In the genomic region with DNA sequence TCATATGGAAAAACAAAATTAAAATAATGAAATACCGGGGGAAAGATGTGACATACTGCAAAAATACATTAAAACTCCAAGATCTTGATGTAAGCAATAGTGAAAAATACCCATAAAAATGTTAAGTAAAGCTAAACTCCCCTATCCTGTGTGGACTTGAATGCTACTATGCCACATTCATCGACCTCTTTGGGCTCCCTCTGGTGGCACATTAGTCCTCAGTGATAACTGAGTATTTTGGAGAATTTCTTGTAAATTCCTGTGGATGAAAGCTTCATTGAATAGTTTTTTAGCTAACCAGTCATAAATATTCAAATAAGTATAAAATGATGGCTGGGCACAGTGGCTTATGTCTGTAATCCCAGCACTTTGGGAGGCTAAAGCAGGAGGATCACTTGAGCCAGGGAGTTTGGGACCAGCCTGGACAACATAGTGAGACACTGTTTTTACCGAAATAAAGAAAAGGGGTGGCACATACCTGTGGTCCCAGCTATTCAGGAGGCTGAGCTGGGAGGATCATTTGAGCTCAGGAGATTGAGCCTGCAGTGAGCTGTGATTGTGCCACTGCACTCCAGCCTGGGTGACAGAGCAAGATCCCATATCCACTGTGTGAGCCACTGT, we compare ENCODE assay signal across 7 cellular contexts. TPM values are rescaled to one million over a fixed set of nuclear protein-coding genes. Genes with fewer than 3 reads are reported as not detected.
A peak's percentile ranks its signal among the peaks of the same experiment; 100 is the strongest.
DNase-seq lines count a peak whose midpoint lies in the region; ATAC-seq and TF ChIP-seq lines count a peak whose summit lies in the region.

No MANE protein-coding gene starts in this region.

- H3K36me3 Mint-ChIP-seq in activated naive CD4-positive, alpha-beta T cell treated with anti-CD3 and anti-CD28 coated beads, Interleukin-2, amount 50 U/mL, for 72 hours: no peaks in the 10 kb centered on the region

- peak; percentile 49 for DNase-seq in GM10266 (ENCODE audit: extremely low spot score)
- peak; percentile 67 for DNase-seq in RKO (ENCODE audit: low spot score)
- DNase-seq in activated naive CD4-positive, alpha-beta T cell treated with anti-CD3 and anti-CD28 coated beads, Interleukin-2, amount 50 U/mL, for 72 hours (ENCODE audit: low spot score in 2 of 2): peak in 1 of 2 donors; percentile 39
- no peak for DNase-seq in left ventricle myocardium superior
- peak in 3 of 4 experiments; percentile 5 to 12 (median 7) for DNase-seq in stimulated activated CD4-positive, alpha-beta T cell treated with anti-CD3 and anti-CD28 coated beads, Interleukin-1b, Interleukin-23, amount 100 ng/mL, for 24 hours (ENCODE audit: low read depth in 4 of 4, low spot score in 1 of 4)

- peak; percentile 70 for TF ChIP-seq CTCF in GM10266 (IDR thresholded peaks at IDR 0.05; ENCODE audit: control insufficient read depth, insufficient read depth, low read depth, missing control alignments)

- no peak overlapping the region for H3K27ac Mint-ChIP-seq in activated naive CD4-positive, alpha-beta T cell treated with anti-CD3 and anti-CD28 coated beads, Interleukin-2, amount 50 U/mL, for 72 hours

- peak; percentile 77 for ATAC-seq in HG02678 (IDR thresholded peaks at IDR 0.05; ENCODE audit: unreplicated experiment)
- peak; percentile 74 to 87 for ATAC-seq in activated naive CD4-positive, alpha-beta T cell treated with anti-CD3 and anti-CD28 coated beads, Interleukin-2, amount 50 U/mL, for 72 hours
- peak; percentile 55 for ATAC-seq in left ventricle myocardium superior
- ATAC-seq in GM21447 (IDR thresholded peaks at IDR 0.05; ENCODE audit: unreplicated experiment): no peak

- H3K9me3 Mint-ChIP-seq in activated naive CD4-positive, alpha-beta T cell treated with anti-CD3 and anti-CD28 coated beads, Interleukin-2, amount 50 U/mL, for 72 hours: no peaks in the 10 kb centered on the region

- intact Hi-C loops in left ventricle myocardium superior (cut with micrococcal nuclease): no loop called here

RNA-seq across cellular contexts. Expression of gene SGPP1, which starts 42.4 kb away (rescaled TPM):
- total RNA-seq in activated naive CD4-positive, alpha-beta T cell treated with anti-CD3 and anti-CD28 coated beads, Interleukin-2, amount 50 U/mL, for 72 hours: 10 to 100 TPM in 1 of 2 donors, 1 to 10 TPM in 1; 8.9 to 11.4 TPM
- total RNA-seq in left ventricle myocardium superior: 4.4 TPM
